8 cellular contexts compared by ENCODE assay signal in genomic region chr2:54724150-54724559, GRCh38. TPM values are rescaled to one million over a fixed set of nuclear protein-coding genes. Genes with fewer than 3 reads are reported as not detected.
DNase-seq lines count a peak whose midpoint lies in the region; FAIRE-seq and TF ChIP-seq lines count a peak whose summit lies in the region.

No MANE protein-coding gene starts in this region.

- no peaks in the 10 kb centered on the region for H3K9me3 ChIP-seq in sigmoid colon

- H3K27me3 ChIP-seq in sigmoid colon: peaks cover 0 to 8% (median 0%) of the 10 kb centered on the region in 3 donors

- peak overlapping the region; percentile 71 for H3K4me3 ChIP-seq in GM12864 (ENCODE audit: low read depth, low read length)
- H3K4me3 ChIP-seq in sigmoid colon: peak overlapping the region; percentile 66 to 82 (median 70)

- intact Hi-C loops in sigmoid colon (cut with DNase I): loop anchor here (5.0 to 10.0 kb wide), 2 partner anchors 113 to 451 kb away; no protein-coding TSS in a partner anchor

- TF ChIP-seq POLR2A in sigmoid colon (IDR thresholded peaks at IDR 0.05): no peak

- DNase-seq in GM12864 (ENCODE audit: low read depth) (no peak), RWPE1 (ENCODE audit: low spot score) (no peak), fibroblast of peridontal ligament (ENCODE audit: extremely low read depth) (peak; percentile 31), sigmoid colon (no peak), HTR-8/SVneo (ENCODE audit: insufficient read length, low spot score) (no peak), occipital lobe (lab: John Stamatoyannopoulos, UW) (no peak), AG08395 (ENCODE audit: low spot score) (no peak), 8988T (no peak)

- H3K4me1 ChIP-seq in sigmoid colon: peaks cover 0 to 22% (median 18%) of the 10 kb centered on the region in 4 donors

- no peak for FAIRE-seq in HTR-8/SVneo (lab: Jason Lieb, UNC)

- no peak for TF ChIP-seq CTCF in GM12864 (IDR thresholded peaks at IDR 0.05; ENCODE audit: low read depth, low read length, missing control alignments)
- TF ChIP-seq CTCF in RWPE1 (conservative IDR thresholded peaks at IDR 0.05; ENCODE audit: low read depth): no peak
- TF ChIP-seq CTCF in sigmoid colon (IDR thresholded peaks at IDR 0.05): no peak

- 1% methylated on average over 12 of the region's 12 CpGs for WGBS in sigmoid colon, 2 donors

- POLR2A ChIA-PET in RWPE1 (lab: Yijun Ruan, JAX; ENCODE audit: low non-redundant PET): no interaction called here

- no peaks in the 10 kb centered on the region for H3K36me3 ChIP-seq in sigmoid colon

- peak overlapping the region; percentile 66; the same call in 1 of the 2 replicates for H3K27ac ChIP-seq in RWPE1
- H3K27ac ChIP-seq in sigmoid colon: peak overlapping the region in 3 of 4 donors; percentile 78 to 81 (median 78)

- CTCF ChIA-PET in RWPE1 (lab: Yijun Ruan, JAX): interaction anchor here (0.6 to 1.0 kb wide), 2 partner anchors 96 to 115 kb away, joined by 4 read pairs; no protein-coding TSS in a partner anchor

- TF ChIP-seq EP300 in sigmoid colon (IDR thresholded peaks at IDR 0.05): no peak

RNA-seq across cellular contexts. Expression of gene EML6, which starts 0.7 kb away (rescaled TPM):
- total RNA-seq in sigmoid colon: 1 to 10 TPM in 3 of 4 donors, under 1 TPM in 1; 0.66 to 1.9 (median 1.2) TPM
- 1 to 10 TPM in 2 of 3 donors, under 1 TPM in 1; 0.46 to 2.2 (median 1.2) TPM for polyA plus RNA-seq in sigmoid colon
- 12.9 TPM for total RNA-seq in occipital lobe
